20 cellular contexts compared by ENCODE assay signal in genomic region chr15:49023354-49023753, GRCh38. TPM values are rescaled to one million over a fixed set of nuclear protein-coding genes. Genes with fewer than 3 reads are reported as not detected.
DNase-seq lines count a peak whose midpoint lies in the region; ATAC-seq, FAIRE-seq and TF ChIP-seq lines count a peak whose summit lies in the region.
"Had no signal": no experiment of that assay in that cellular context is flagged by ENCODE, and none has a peak within 500 bp of the region (broad histone marks: within the 10 kb centered on the region; RNA-seq: fewer than 3 reads in every experiment).

No MANE protein-coding gene starts in this region.

- H3K9me3 ChIP-seq in A549, result no peaks in the 10 kb centered on the region

- FAIRE-seq in A549 (lab: Jason Lieb, UNC), result no peak
- FAIRE-seq: D721Med, H54, urothelium cell line had no signal

- no peak overlapping the region for H3K4me2 ChIP-seq in A549
- no peak overlapping the region for H3K4me2 ChIP-seq in GM23338

- no peaks in the 10 kb centered on the region for H3K4me1 Mint-ChIP-seq in GM23338
- H3K4me1 Mint-ChIP-seq: brain, mesothelial cell of epicardium had no signal

- TF ChIP-seq EP300 in A549 (IDR thresholded peaks at IDR 0.05), result no peak

- ATAC-seq in A549 (no peak), GM18867 (IDR thresholded peaks at IDR 0.05; ENCODE audit: unreplicated experiment) (peak; percentile 69), GM23338 (no peak), HG03378 (IDR thresholded peaks at IDR 0.05; ENCODE audit: unreplicated experiment) (peak; percentile 72)
- ATAC-seq: T-cell had no signal

- H3K4me3 Mint-ChIP-seq in GM23338, result no peak overlapping the region
- H3K4me3 Mint-ChIP-seq: brain, mesothelial cell of epicardium, T-cell had no signal

- no peaks in the 10 kb centered on the region for H3K9me2 ChIP-seq in GM23338 (ENCODE audit: insufficient read depth)

- no peaks in the 10 kb centered on the region for H3K27me3 ChIP-seq in GM23338 (ENCODE audit: insufficient read depth)

- no peaks in the 10 kb centered on the region for H3K36me3 ChIP-seq in GM23338 (ENCODE audit: insufficient read depth)

- peaks cover 20% of the 10 kb centered on the region; the same call in 2 of the 3 replicates for H3K36me3 Mint-ChIP-seq in GM23338 (ENCODE audit: low read depth)

- POLR2A ChIA-PET in A549 (lab: Yijun Ruan, JAX), result no interaction called here

- no peaks in the 10 kb centered on the region for H3F3A ChIP-seq in GM23338 (replicated peaks; ENCODE audit: low read depth)

- peak overlapping the region; percentile 66; the same call in 1 of the 2 replicates for H3K27ac Mint-ChIP-seq in GM23338
- H3K27ac Mint-ChIP-seq: brain, mesothelial cell of epicardium, T-cell had no signal

- no peaks in the 10 kb centered on the region for H3K27me3 Mint-ChIP-seq in GM23338 (ENCODE audit: insufficient read depth, low read depth, poor library complexity)
- H3K27me3 Mint-ChIP-seq: brain, T-cell had no signal

- H3K4me3 ChIP-seq in A549, result no peak overlapping the region
- H3K4me3 ChIP-seq in GM23338, result no peak overlapping the region

- H2AFZ ChIP-seq in GM23338, result no peak overlapping the region

- TF ChIP-seq RAD21 in A549 (conservative IDR thresholded peaks at IDR 0.05 in 1 of 2, IDR thresholded peaks at IDR 0.05 in 1 of 2), result no peak

- TF ChIP-seq CTCF in A549 (IDR thresholded peaks at IDR 0.05) (no peak), GM23338 (conservative IDR thresholded peaks at IDR 0.05; ENCODE audit: low read depth in 2 of 2) (no peak)

- DNase-seq in A549 (ENCODE audit: low read depth in 1 of 2, low spot score in 1 of 2), result no peak
- DNase-seq in GM23338 (ENCODE audit: low spot score), result no peak
- DNase-seq in ureter (ENCODE audit: low spot score), result no peak
- DNase-seq in DMS79 (lab: John Stamatoyannopoulos, UW), result no peak
- DNase-seq in COLO829 (ENCODE audit: low spot score), result no peak
- DNase-seq in HK-2 (ENCODE audit: unreplicated experiment), result no peak
- DNase-seq: activated CD4-positive, CD25-positive, alpha-beta regulatory T cell treated with anti-CD3 and anti-CD28 coated beads, Interleukin-2, amount 50 U/mL, for 72 hours; activated effector memory CD4-positive, alpha-beta T cell treated with Interleukin-2 at 50 U/mL for 16 hours; effector CD8-positive, alpha-beta T cell; NCI-H1105; NCI-H345; posterior cingulate gyrus; T-cell had no signal

- no peaks in the 10 kb centered on the region for H3K9me3 Mint-ChIP-seq in GM23338
- H3K9me3 Mint-ChIP-seq: brain, T-cell had no signal

- H3K27ac ChIP-seq in A549, result no peak overlapping the region
- no peak overlapping the region for H3K27ac ChIP-seq in GM23338 (ENCODE audit: low read depth)

- CTCF ChIA-PET in A549 (lab: Yijun Ruan, JAX), result no interaction called here

- no peak for TF ChIP-seq POLR2A in A549 (IDR thresholded peaks at IDR 0.05; ENCODE audit: low read length)

- no peaks in the 10 kb centered on the region for H3K4me1 ChIP-seq in A549
- no peaks in the 10 kb centered on the region for H3K4me1 ChIP-seq in GM23338 (ENCODE audit: insufficient read depth)

- 56% methylated on average over 3 of the region's 3 CpGs for WGBS in A549 (ENCODE audit: missing lambda C conversion rate)

- no peaks in the 10 kb centered on the region for H3K79me2 ChIP-seq in GM23338 (replicated peaks; ENCODE audit: insufficient read depth)

- H4K20me1 ChIP-seq in GM23338 (replicated peaks; ENCODE audit: insufficient read depth), result no peaks in the 10 kb centered on the region

TF ChIP-seq in A549, 52 proteins besides CTCF, POLR2A, EP300 and RAD21:
- TF ChIP-seq MAFK (IDR thresholded peaks at IDR 0.05; ENCODE audit: partially characterized antibody) (peak; percentile 11), NR3C1 (IDR thresholded peaks at IDR 0.05) (no peak)

TF ChIP-seq in GM23338, 12 proteins besides CTCF, POLR2A, EP300 and RAD21:
- TF ChIP-seq ETS1 (IDR thresholded peaks at IDR 0.05), result no peak
- no peak for TF ChIP-seq EZH2 (IDR thresholded peaks at IDR 0.05; ENCODE audit: low read depth, unreplicated experiment)
- TF ChIP-seq NANOG (IDR thresholded peaks at IDR 0.05; ENCODE audit: borderline replicate concordance), result no peak

RNA-seq across cellular contexts. Expression of gene SECISBP2L, which starts 22.9 kb away (rescaled TPM):
- polyA plus RNA-seq in A549 (2011; rRNA removed), result 15.0 and 18.8 TPM in 2 replicates
- 1.7 and 2.7 TPM in 2 replicates for polyA plus RNA-seq in A549 (2012; cell fraction: cytosol; rRNA removed)
- polyA plus RNA-seq in A549 (2012; cell fraction: nucleus; rRNA removed), result 1.6 and 2.1 TPM in 2 replicates
- polyA plus RNA-seq in A549 (2017; fragmentation: RNase III; extraction: RNeasy Plus Mini Kit Qiagen cat#74134 plus additional on column Dnase treatment), result 6.4 to 7.5 TPM (median 7.2 TPM) in 3 replicates
- polyA minus RNA-seq in A549 (2011; rRNA and poly(A)+ RNA removed), result 29.9 and 31.0 TPM in 2 replicates
- 18.6 and 18.9 TPM in 2 replicates for total RNA-seq in GM23338 (2014; rRNA removed; shearing (Covaris generic))
- 20.2 and 28.3 TPM in 2 replicates for polyA plus RNA-seq in GM23338 (2016; fragmentation: Nextera tagmentation; extraction: Ambion mirVana)
- 72.3 TPM for total RNA-seq in ureter

RNA-seq across cellular contexts. Expression of gene SHC4, which starts 59.6 kb away (rescaled TPM):
- polyA plus RNA-seq in A549 (2011; rRNA removed) (0.16 and 0.17 TPM in 2 replicates), A549 (2017; fragmentation: RNase III; extraction: RNeasy Plus Mini Kit Qiagen cat#74134 plus additional on column Dnase treatment) (0.08 to 0.30 TPM (median 0.20 TPM) in 3 replicates), GM23338 (2016; fragmentation: Nextera tagmentation; extraction: Ambion mirVana) (0.32 and 0.38 TPM in 2 replicates)
- 0.04 and 0.09 TPM in 2 replicates for polyA plus RNA-seq in A549 (2012; cell fraction: cytosol; rRNA removed)
- polyA plus RNA-seq in A549 (2012; cell fraction: nucleus; rRNA removed), result 0.10 TPM in 2 replicates
- polyA minus RNA-seq in A549 (2011; rRNA and poly(A)+ RNA removed), result 0.21 and 0.58 TPM in 2 replicates
- 0.21 and 0.31 TPM in 2 replicates for total RNA-seq in GM23338 (2014; rRNA removed; shearing (Covaris generic))
- 0.55 TPM for total RNA-seq in ureter

Comparison
In these comparisons a context has a peak if more than half of its experiments do, and no peak if none do; other contexts are left out.
1. ATAC-seq: peak in GM18867 (single experiment) and HG03378 (single experiment); none in A549 (0 of 2) and GM23338 (single experiment).